ENCODE assay signal across 11 cellular contexts in the genomic region with DNA sequence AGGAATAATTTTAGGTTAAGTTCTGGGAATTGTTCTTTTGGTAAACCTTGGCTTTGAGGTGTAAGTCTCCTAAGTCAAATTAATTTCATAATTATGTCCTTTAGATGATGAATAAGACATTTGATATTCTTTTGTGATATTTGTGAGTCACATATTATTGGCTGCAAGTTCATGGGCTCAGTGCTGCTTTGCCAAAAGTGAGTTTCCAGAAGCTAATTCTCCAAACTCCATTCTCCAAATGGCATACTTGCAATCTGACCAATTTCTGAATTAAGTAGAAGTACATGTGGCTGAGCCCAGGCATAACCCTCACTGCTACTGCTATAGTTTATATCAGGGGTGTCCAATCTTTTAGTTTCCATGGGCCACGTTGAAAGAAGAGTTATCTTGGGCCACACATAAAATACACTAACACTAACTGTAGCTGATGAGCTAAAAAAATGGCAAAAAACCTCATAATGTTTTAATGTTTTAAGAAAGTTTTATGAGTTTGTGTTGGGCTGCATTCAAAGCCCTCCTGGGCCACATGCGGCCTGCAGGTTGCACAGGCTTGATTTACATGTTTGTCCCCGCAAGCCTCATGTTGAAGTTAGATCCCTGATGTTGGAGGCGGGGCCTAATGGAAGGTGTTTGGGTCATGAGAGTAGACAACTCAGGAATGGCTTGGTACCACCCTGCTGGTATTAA.
DNase-seq lines count a peak whose midpoint lies in the region; ATAC-seq and TF ChIP-seq lines count a peak whose summit lies in the region.
"Had no signal": no experiment of that assay in that cellular context is flagged by ENCODE, and none has a peak within 500 bp of the region (broad histone marks: within the 10 kb centered on the region; RNA-seq: fewer than 3 reads in every experiment).

No MANE protein-coding gene starts in this region.

- DNase-seq in GM04503 (ENCODE audit: low read depth), result peak; percentile 30
- peak; percentile 10 for DNase-seq in NCI-H69 (lab: John Stamatoyannopoulos, UW)
- DNase-seq in fibroblast of lung (ENCODE audit: low read depth in 2 of 2), result peak; percentile 49 to 68
- peak; percentile 16 for DNase-seq in skeletal muscle cell (ENCODE audit: low read depth)
- DNase-seq in pons (ENCODE audit: low spot score), result no peak
- no peak for DNase-seq in stimulated activated naive CD8-positive, alpha-beta T cell treated with anti-CD3 and anti-CD28 coated beads, Interleukin-15, amount 100 ng/mL, for 72 hours
- DNase-seq in hepatocyte (ENCODE audit: low spot score), result no peak
- DNase-seq: COR-L47, NCI-H2081 treated with DMSO at 0.1 percent for 48 hours, NCI-H510A, NCI-H82 had no signal

- H3K27me3 ChIP-seq in fibroblast of lung (ENCODE audit: control insufficient read depth, insufficient read depth, low read length), result no peaks in the 10 kb centered on the region
- H3K27me3 ChIP-seq in hepatocyte, result no peaks in the 10 kb centered on the region

- WGBS in hepatocyte (ENCODE audit: low lambda C conversion rate, missing lambda C conversion rate), result 79% methylated on average over 4 of the region's 4 CpGs

- no peak overlapping the region for H3K9ac ChIP-seq in fibroblast of lung (ENCODE audit: insufficient read depth, low read length)

- no peak overlapping the region for H3K4me3 Mint-ChIP-seq in stimulated activated naive CD8-positive, alpha-beta T cell treated with anti-CD3 and anti-CD28 coated beads, Interleukin-15, amount 100 ng/mL, for 72 hours

- no peak overlapping the region for H2AFZ ChIP-seq in fibroblast of lung (ENCODE audit: low read length)
- H2AFZ ChIP-seq in hepatocyte, result no peak overlapping the region

- TF ChIP-seq CTCF in fibroblast of lung (conservative IDR thresholded peaks at IDR 0.05 in 1 of 2, IDR thresholded peaks at IDR 0.05 in 1 of 2; ENCODE audit: low read depth in 1 of 2, low read length in 2 of 2) (no peak), hepatocyte (IDR thresholded peaks at IDR 0.05; ENCODE audit: poor library complexity) (no peak)

- H3K4me1 ChIP-seq in fibroblast of lung (ENCODE audit: control insufficient read depth, extremely low read depth, insufficient read depth, low read length), result peaks cover 2% of the 10 kb centered on the region
- H3K4me1 ChIP-seq in hepatocyte (ENCODE audit: insufficient read depth), result no peaks in the 10 kb centered on the region

- H3K9me2 ChIP-seq in hepatocyte (replicated peaks; ENCODE audit: insufficient read depth), result no peaks in the 10 kb centered on the region

- no peaks in the 10 kb centered on the region for H3K9me3 Mint-ChIP-seq in stimulated activated naive CD8-positive, alpha-beta T cell treated with anti-CD3 and anti-CD28 coated beads, Interleukin-15, amount 100 ng/mL, for 72 hours

- no peak overlapping the region for H3K27ac Mint-ChIP-seq in stimulated activated naive CD8-positive, alpha-beta T cell treated with anti-CD3 and anti-CD28 coated beads, Interleukin-15, amount 100 ng/mL, for 72 hours

- H3K9me3 ChIP-seq in fibroblast of lung (ENCODE audit: control insufficient read depth, insufficient read depth, low read depth, low read length) (no peaks in the 10 kb centered on the region), hepatocyte (ENCODE audit: low read depth) (no peaks in the 10 kb centered on the region)

- H3K79me2 ChIP-seq in fibroblast of lung (ENCODE audit: control insufficient read depth, insufficient read depth, low read length) (no peaks in the 10 kb centered on the region), hepatocyte (no peaks in the 10 kb centered on the region)

- no peak overlapping the region for H3K27ac ChIP-seq in fibroblast of lung (ENCODE audit: insufficient read depth, low read length)
- H3K27ac ChIP-seq in hepatocyte, result no peak overlapping the region

- H3K4me1 Mint-ChIP-seq in stimulated activated naive CD8-positive, alpha-beta T cell treated with anti-CD3 and anti-CD28 coated beads, Interleukin-15, amount 100 ng/mL, for 72 hours, result no peaks in the 10 kb centered on the region

- ATAC-seq in stimulated activated naive CD8-positive, alpha-beta T cell treated with anti-CD3 and anti-CD28 coated beads, Interleukin-15, amount 100 ng/mL, for 72 hours, result no peak

- no peaks in the 10 kb centered on the region for H3K27me3 Mint-ChIP-seq in stimulated activated naive CD8-positive, alpha-beta T cell treated with anti-CD3 and anti-CD28 coated beads, Interleukin-15, amount 100 ng/mL, for 72 hours

- H4K20me1 ChIP-seq in fibroblast of lung (ENCODE audit: control insufficient read depth, extremely low read depth, insufficient read depth, low read length), result no peaks in the 10 kb centered on the region
- H4K20me1 ChIP-seq in hepatocyte (ENCODE audit: insufficient read depth, poor library complexity, severe bottlenecking), result no peaks in the 10 kb centered on the region

- H3K4me3 ChIP-seq in fibroblast of lung (replicated peaks in 1 of 4; ENCODE audit: control extremely low read depth in 1 of 4, insufficient read depth in 1 of 4, low read depth in 3 of 4, low read length in 4 of 4) (no peak overlapping the region), skeletal muscle cell (ENCODE audit: low read depth, low read length) (no peak overlapping the region), hepatocyte (no peak overlapping the region)

- H3K4me2 ChIP-seq in fibroblast of lung (ENCODE audit: extremely low read depth, insufficient read depth, low read length) (no peak overlapping the region), hepatocyte (no peak overlapping the region)

- H3K36me3 ChIP-seq in fibroblast of lung (ENCODE audit: control insufficient read depth, insufficient read depth, low read length), result no peaks in the 10 kb centered on the region
- no peaks in the 10 kb centered on the region for H3K36me3 ChIP-seq in hepatocyte (replicated peaks; ENCODE audit: insufficient read depth, low read depth)

Comparison
In these comparisons a context has a peak if more than half of its experiments do, and no peak if none do; other contexts are left out.
1. DNase-seq: peak in GM04503 (single experiment), NCI-H69 (single experiment), fibroblast of lung (2 of 2) and skeletal muscle cell (single experiment); none in pons (single experiment), stimulated activated naive CD8-positive, alpha-beta T cell treated with anti-CD3 and anti-CD28 coated beads, Interleukin-15, amount 100 ng/mL, for 72 hours (0 of 2) and hepatocyte (single experiment).